8 cellular contexts compared by ENCODE assay signal in genomic region chr14:85934123-85934885, GRCh38.
DNase-seq lines count a peak whose midpoint lies in the region; ATAC-seq, FAIRE-seq and TF ChIP-seq lines count a peak whose summit lies in the region.

No MANE protein-coding gene starts in this region.

- peaks cover 16% of the 10 kb centered on the region for H3K36me3 Mint-ChIP-seq in activated naive CD8-positive, alpha-beta T cell treated with anti-CD3 and anti-CD28 coated beads, Interleukin-2, amount 10 ng/mL, durations not matched to agents 7 days and 5 days

- ATAC-seq in DND-41 (ENCODE audit: insufficient read depth, low read depth) (peak; percentile 93), GM21390 (IDR thresholded peaks at IDR 0.05; ENCODE audit: unreplicated experiment) (peak; percentile 90), HepG2 (peak; percentile 68)
- peak; percentile 98 for ATAC-seq in activated naive CD8-positive, alpha-beta T cell treated with anti-CD3 and anti-CD28 coated beads, Interleukin-2, amount 10 ng/mL, durations not matched to agents 7 days and 5 days (ENCODE audit: low read depth)

- peak overlapping the region; percentile 87 for H3K4me3 Mint-ChIP-seq in activated naive CD8-positive, alpha-beta T cell treated with anti-CD3 and anti-CD28 coated beads, Interleukin-2, amount 10 ng/mL, durations not matched to agents 7 days and 5 days

- peak overlapping the region; percentile 90 for H3K27ac Mint-ChIP-seq in activated naive CD8-positive, alpha-beta T cell treated with anti-CD3 and anti-CD28 coated beads, Interleukin-2, amount 10 ng/mL, durations not matched to agents 7 days and 5 days

- TF ChIP-seq POLR2A in HepG2 (IDR thresholded peaks at IDR 0.05; ENCODE audit: insufficient read depth in 1 of 2, low read depth in 2 of 2, low read length in 2 of 2): no peak

- H3K27me3 ChIP-seq in DND-41 (ENCODE audit: insufficient read depth, low read length, poor library complexity) (no peaks in the 10 kb centered on the region), HepG2 (ENCODE audit: control insufficient read depth in 1 of 2, insufficient read depth in 2 of 2, low read length in 2 of 2) (no peaks in the 10 kb centered on the region)

- BruUV-seq in HepG2 (replicated peaks; lab: Mats Ljungman, UMichigan): no TSS peak

- peaks cover 10% of the 10 kb centered on the region for H3K9me3 Mint-ChIP-seq in activated naive CD8-positive, alpha-beta T cell treated with anti-CD3 and anti-CD28 coated beads, Interleukin-2, amount 10 ng/mL, durations not matched to agents 7 days and 5 days

- H3K79me2 ChIP-seq in DND-41 (ENCODE audit: insufficient read depth, low read length) (peaks cover 30% of the 10 kb centered on the region), HepG2 (ENCODE audit: insufficient read depth, low read length) (no peaks in the 10 kb centered on the region)

- no peaks in the 10 kb centered on the region for H3K27me3 Mint-ChIP-seq in activated naive CD8-positive, alpha-beta T cell treated with anti-CD3 and anti-CD28 coated beads, Interleukin-2, amount 10 ng/mL, durations not matched to agents 7 days and 5 days

- H3K4me1 ChIP-seq in DND-41 (ENCODE audit: insufficient read depth, low read length) (peaks cover 22% of the 10 kb centered on the region), HepG2 (ENCODE audit: insufficient read depth, low read length) (no peaks in the 10 kb centered on the region)

- 12% methylated on average over 12 of the region's 12 CpGs for WGBS in HepG2 (ENCODE audit: low lambda C conversion rate)

- FAIRE-seq in HepG2 (lab: Jason Lieb, UNC): no peak

- CTCF ChIA-PET in HepG2 (lab: Yijun Ruan, JAX; ENCODE audit: low intra/inter-chr PET ratio, low total read pairs): no interaction called here

- H3K4me1 Mint-ChIP-seq in activated naive CD8-positive, alpha-beta T cell treated with anti-CD3 and anti-CD28 coated beads, Interleukin-2, amount 10 ng/mL, durations not matched to agents 7 days and 5 days: peaks cover 8% of the 10 kb centered on the region

- POLR2A ChIA-PET in activated naive CD8-positive, alpha-beta T cell treated with anti-CD3 and anti-CD28 coated beads, Interleukin-2, amount 10 ng/mL, durations not matched to agents 7 days and 5 days (lab: Charles Lee): interaction anchor here (0.9 kb wide), 1 partner anchor 11 kb away, joined by 3 read pairs; no protein-coding TSS in a partner anchor
- POLR2A ChIA-PET in HepG2 (lab: Yijun Ruan, JAX): no interaction called here

- no peak for TF ChIP-seq EP300 in HepG2 (IDR thresholded peaks at IDR 0.05; ENCODE audit: low read depth in 2 of 2, low read length in 2 of 2)
- no peak for TF ChIP-seq EP300 in HepG2 (CRISPR knock-in tag; IDR thresholded peaks at IDR 0.05; ENCODE audit: borderline replicate concordance)

- peak overlapping the region; percentile 82 for H3K27ac ChIP-seq in DND-41 (ENCODE audit: low read length)
- H3K27ac ChIP-seq in HepG2 (ENCODE audit: extremely low read length, insufficient read depth, low read length): no peak overlapping the region

- H3K36me3 ChIP-seq in DND-41 (ENCODE audit: insufficient read depth, low read length): peaks cover 4% of the 10 kb centered on the region; the same call in 1 of the 2 replicates
- no peaks in the 10 kb centered on the region for H3K36me3 ChIP-seq in HepG2 (replicated peaks in 1 of 2; ENCODE audit: control insufficient read depth in 1 of 2, insufficient read depth in 2 of 2, low read length in 2 of 2)

- in situ Hi-C loops in HepG2 (cut with HindIII; ENCODE audit: extremely low pct_ligation_motif_present, low pct_unique_long_range_greater_than_20kb): no loop called here

- peak overlapping the region; percentile 85 for H3K4me2 ChIP-seq in DND-41 (ENCODE audit: insufficient read depth, low read length)
- H3K4me2 ChIP-seq in HepG2 (ENCODE audit: low read depth, low read length): peak overlapping the region; percentile 64

- H2AFZ ChIP-seq in DND-41 (ENCODE audit: low read depth, low read length) (peak overlapping the region; percentile 87), HepG2 (ENCODE audit: low read length) (peak overlapping the region; percentile 92)

- TF ChIP-seq CTCF in DND-41 (IDR thresholded peaks at IDR 0.05; ENCODE audit: borderline replicate concordance, extremely low read depth, low read length, poor library complexity, severe bottlenecking) (no peak), HepG2 (CRISPR knock-in tag; IDR thresholded peaks at IDR 0.05) (no peak)

- H3K9ac ChIP-seq in DND-41 (ENCODE audit: low read depth, low read length) (peak overlapping the region; percentile 69), HepG2 (ENCODE audit: insufficient read depth, low read depth, low read length) (peak overlapping the region; percentile 24; the same call in 1 of the 2 replicates)

- peak overlapping the region; percentile 57 to 71 for H3K4me3 ChIP-seq in DND-41 (ENCODE audit: low read depth in 1 of 2, low read length in 2 of 2)
- peak overlapping the region; percentile 55 to 86 (median 62) for H3K4me3 ChIP-seq in HepG2 (replicated peaks in 1 of 3; ENCODE audit: insufficient read depth in 1 of 3, low read depth in 2 of 3, low read length in 3 of 3)

- peak; percentile 80 for DNase-seq in DND-41
- peak; percentile 94 for DNase-seq in HT1080 (ENCODE audit: low read depth)
- peak; percentile 24 to 74 for DNase-seq in SW 1271 (lab: John Stamatoyannopoulos, UW)
- DNase-seq in activated naive CD8-positive, alpha-beta T cell treated with anti-CD3 and anti-CD28 coated beads, Interleukin-2, amount 10 ng/mL, durations not matched to agents 7 days and 5 days: peak; percentile 48
- DNase-seq in HepG2 (ENCODE audit: low spot score): peak; percentile 15
- peak; percentile 9 for DNase-seq in stimulated activated CD8-positive, alpha-beta memory T cell treated with anti-CD3 and anti-CD28 coated beads, Interleukin-4, amount 100 ng/mL, for 24 hours (ENCODE audit: low read depth)
- DNase-seq in iPS-NIHi11 (ENCODE audit: low spot score): no peak

- intact Hi-C loops in HepG2 (cut with micrococcal nuclease; ENCODE audit: unreplicated experiment): no loop called here

- H4K20me1 ChIP-seq in DND-41 (ENCODE audit: insufficient read depth, low read length) (no peaks in the 10 kb centered on the region), HepG2 (ENCODE audit: insufficient read depth, low read length) (no peaks in the 10 kb centered on the region)

- H3K9me3 ChIP-seq in DND-41 (ENCODE audit: insufficient read depth, low read length, severe bottlenecking): peaks cover 13% of the 10 kb centered on the region
- H3K9me3 ChIP-seq in HepG2 (ENCODE audit: low read length): peaks cover 33% of the 10 kb centered on the region

- no peak for TF ChIP-seq RAD21 in HepG2 (CRISPR knock-in tag; IDR thresholded peaks at IDR 0.05)

TF ChIP-seq in HepG2, 621 proteins besides CTCF, POLR2A, EP300 and RAD21:
- no peak for TF ChIP-seq ZFP82 (CRISPR knock-in tag; IDR thresholded peaks at IDR 0.05; ENCODE audit: borderline replicate concordance)
- peak; percentile 100 for TF ChIP-seq IRF2 (CRISPR knock-in tag; IDR thresholded peaks at IDR 0.05)
- peak; percentile 33; the same call in 1 of the 2 replicates for TF ChIP-seq KMT2B (CRISPR knock-in tag; IDR thresholded peaks at IDR 0.05)
- TF ChIP-seq RAD51 (IDR thresholded peaks at IDR 0.05; ENCODE audit: borderline replicate concordance): no peak
- TF ChIP-seq SAP130 (CRISPR knock-in tag; IDR thresholded peaks at IDR 0.05; ENCODE audit: low read depth): peak; percentile 36; the same call in 1 of the 2 replicates
- no peak for TF ChIP-seq ZNF17 (CRISPR knock-in tag; IDR thresholded peaks at IDR 0.05)
- TF ChIP-seq, protein P1, sequence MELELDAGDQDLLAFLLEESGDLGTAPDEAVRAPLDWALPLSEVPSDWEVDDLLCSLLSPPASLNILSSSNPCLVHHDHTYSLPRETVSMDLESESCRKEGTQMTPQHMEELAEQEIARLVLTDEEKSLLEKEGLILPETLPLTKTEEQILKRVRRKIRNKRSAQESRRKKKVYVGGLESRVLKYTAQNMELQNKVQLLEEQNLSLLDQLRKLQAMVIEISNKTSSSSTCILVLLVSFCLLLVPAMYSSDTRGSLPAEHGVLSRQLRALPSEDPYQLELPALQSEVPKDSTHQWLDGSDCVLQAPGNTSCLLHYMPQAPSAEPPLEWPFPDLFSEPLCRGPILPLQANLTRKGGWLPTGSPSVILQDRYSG (CRISPR knock-in tag; IDR thresholded peaks at IDR 0.05): no peak
- peak; percentile 85; the same call in 1 of the 2 replicates for TF ChIP-seq IRF1 (CRISPR knock-in tag; IDR thresholded peaks at IDR 0.05; ENCODE audit: low read depth)
- TF ChIP-seq NFYC (CRISPR knock-in tag; IDR thresholded peaks at IDR 0.05): peak; percentile 44; the same call in 1 of the 2 replicates
- TF ChIP-seq TAF1 (CRISPR knock-in tag; IDR thresholded peaks at IDR 0.05): no peak
- peak; percentile 45 for TF ChIP-seq NFYB (CRISPR knock-in tag; IDR thresholded peaks at IDR 0.05)
- peak; percentile 24 for TF ChIP-seq ASH2L (IDR thresholded peaks at IDR 0.05; ENCODE audit: insufficient read length, low read depth, low read length)
TF ChIP-seq in HepG2: peak in this region for 7.
